19 cellular contexts compared by ENCODE assay signal in the genomic region with DNA sequence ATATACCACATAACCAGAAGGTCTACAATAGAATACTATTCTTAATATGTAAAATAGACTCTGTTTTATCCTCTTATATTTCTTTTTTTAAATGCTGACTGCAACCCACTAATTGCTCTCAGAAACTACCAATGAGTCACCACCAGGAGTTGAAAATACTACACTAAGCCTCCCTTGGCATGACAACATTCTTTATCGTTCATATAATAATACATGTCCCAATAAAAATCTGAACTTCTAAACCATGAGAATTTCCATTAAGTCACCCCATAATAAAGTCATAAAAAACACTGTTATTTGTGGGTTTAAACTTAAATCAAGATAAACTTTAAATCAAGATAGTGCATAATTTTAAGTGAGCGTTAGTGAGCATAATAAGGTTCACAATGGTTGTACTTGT. TPM values are rescaled to one million over a fixed set of nuclear protein-coding genes. Genes with fewer than 3 reads are reported as not detected.
DNase-seq lines count a peak whose midpoint lies in the region; ATAC-seq, FAIRE-seq and TF ChIP-seq lines count a peak whose summit lies in the region.
"Had no signal": no experiment of that assay in that cellular context is flagged by ENCODE, and none has a peak within 500 bp of the region (broad histone marks: within the 10 kb centered on the region; RNA-seq: fewer than 3 reads in every experiment).

No MANE protein-coding gene starts in this region.

- H4K20me1 ChIP-seq in IMR-90 (ENCODE audit: insufficient read depth, low read length) = no peaks in the 10 kb centered on the region

- H3K9me1 ChIP-seq in IMR-90 (ENCODE audit: insufficient read depth, low read length) = no peaks in the 10 kb centered on the region

- no peaks in the 10 kb centered on the region for H3K4me1 ChIP-seq in IMR-90 (ENCODE audit: control insufficient read depth, insufficient read depth, low read length)

- H3K27ac ChIP-seq in IMR-90 (ENCODE audit: insufficient read depth, low read length) = no peak overlapping the region
- H3K27ac ChIP-seq: C4-2B had no signal

- no peak for FAIRE-seq in frontal cortex (lab: Jason Lieb, UNC)
- FAIRE-seq: GM19239 had no signal

- H2BK5ac ChIP-seq in IMR-90 (ENCODE audit: low read depth, low read length, poor library complexity, severe bottlenecking) = no peak overlapping the region

- H3K9me3 ChIP-seq in IMR-90 (ENCODE audit: control insufficient read depth, insufficient read depth, low read length) = no peaks in the 10 kb centered on the region

- ATAC-seq in IMR-90 (ENCODE audit: low read depth) = no peak
- ATAC-seq in GM21825 (IDR thresholded peaks at IDR 0.05; ENCODE audit: unreplicated experiment) = no peak
- ATAC-seq in natural killer cell treated with Interleukin-12 subunit alpha and Interleukin-12 subunit beta and Interleukin-15 and Interleukin-18, amount 100 ng/mL, for 72 hours = no peak
- ATAC-seq in activated CD4-positive, CD25-positive, alpha-beta regulatory T cell treated with anti-CD3 and anti-CD28 coated beads, Interleukin-2, amount 50 U/mL, for 24 hours = no peak

- H3K4me2 ChIP-seq in IMR-90 (ENCODE audit: low read depth, low read length) = no peak overlapping the region

- no peak overlapping the region for H4K91ac ChIP-seq in IMR-90 (ENCODE audit: insufficient read depth, low read depth, low read length)

- no peak overlapping the region for H2AK9ac ChIP-seq in IMR-90 (replicated peaks; ENCODE audit: low read depth, low read length, poor library complexity)

- H4K8ac ChIP-seq in IMR-90 (ENCODE audit: low read depth in 2 of 2, low read length in 2 of 2) = no peak overlapping the region

- POLR2A ChIA-PET in IMR-90 (lab: Charles Lee; ENCODE audit: unreplicated experiment) = no interaction called here

- no peak overlapping the region for H3K4me3 ChIP-seq in IMR-90 (ENCODE audit: insufficient read depth, low read depth, low read length)

- no peak for TF ChIP-seq POLR2A in IMR-90 (IDR thresholded peaks at IDR 0.05; ENCODE audit: low read depth, low read length)

- CTCF ChIA-PET in IMR-90 (lab: Yijun Ruan, JAX) = no interaction called here

- H2BK20ac ChIP-seq in IMR-90 (ENCODE audit: low read depth, low read length) = no peak overlapping the region

- no peak overlapping the region for H3K18ac ChIP-seq in IMR-90 (ENCODE audit: low read depth, low read length)

- intact Hi-C loops in IMR-90 (cut with micrococcal nuclease) = no loop called here

- no peak overlapping the region for H3K23ac ChIP-seq in IMR-90 (ENCODE audit: low read depth, low read length)

- no peak overlapping the region for H2AK5ac ChIP-seq in IMR-90 (ENCODE audit: low read depth, low read length)

- DNase-seq in COLO829 (ENCODE audit: low spot score) (peak; percentile 18), IMR-90 (peak; percentile 52), dedifferentiated amniotic fluid mesenchymal stem cell (ENCODE audit: extremely low spot score) (peak; percentile 51), non-pigmented ciliary epithelial cell (ENCODE audit: low read depth) (peak; percentile 8), frontal cortex (ENCODE audit: low spot score in 2 of 2) (no peak)
- DNase-seq in natural killer cell treated with Interleukin-12 subunit alpha and Interleukin-12 subunit beta and Interleukin-15 and Interleukin-18, amount 100 ng/mL, for 72 hours (ENCODE audit: low spot score) = no peak
- DNase-seq: activated CD4-positive, CD25-positive, alpha-beta regulatory T cell treated with anti-CD3 and anti-CD28 coated beads, Interleukin-2, amount 50 U/mL, for 72 hours; activated T-cell treated with anti-CD3 and anti-CD28 coated beads for 4 hours; islet precursor cell; KBM-7; NCI-H1694 treated with DMSO at 0.1 percent for 48 hours; NCI-H510A; stimulated activated CD4-positive, alpha-beta T cell treated with anti-CD3 and anti-CD28 coated beads, Interleukin-2, amount 100 ng/mL, for 24 hours; T-helper 1 cell had no signal

- no peak for TF ChIP-seq RAD21 in IMR-90 (IDR thresholded peaks at IDR 0.05; ENCODE audit: low read length)

- H3K27ac Mint-ChIP-seq in natural killer cell treated with Interleukin-12 subunit alpha and Interleukin-12 subunit beta and Interleukin-15 and Interleukin-18, amount 100 ng/mL, for 72 hours = no peak overlapping the region
- H3K27ac Mint-ChIP-seq: progenitor cell of endocrine pancreas had no signal

- no CpG with 5 or more reads among the region's 2 CpGs for WGBS in IMR-90 (ENCODE audit: extremely low coverage in 2 of 2, insufficient read length in 1 of 2), 2 experiments

- no peak overlapping the region for H2BK120ac ChIP-seq in IMR-90 (ENCODE audit: low read depth, low read length)

- no peaks in the 10 kb centered on the region for H3K36me3 Mint-ChIP-seq in natural killer cell treated with Interleukin-12 subunit alpha and Interleukin-12 subunit beta and Interleukin-15 and Interleukin-18, amount 100 ng/mL, for 72 hours

- H3K27me3 Mint-ChIP-seq in natural killer cell treated with Interleukin-12 subunit alpha and Interleukin-12 subunit beta and Interleukin-15 and Interleukin-18, amount 100 ng/mL, for 72 hours = no peaks in the 10 kb centered on the region
- H3K27me3 Mint-ChIP-seq: progenitor cell of endocrine pancreas had no signal

- peaks cover 11 to 14% of the 10 kb centered on the region in 2 donors for H3K4me1 Mint-ChIP-seq in natural killer cell treated with Interleukin-12 subunit alpha and Interleukin-12 subunit beta and Interleukin-15 and Interleukin-18, amount 100 ng/mL, for 72 hours (ENCODE audit: low read depth in 2 of 2)

- H3K56ac ChIP-seq in IMR-90 (ENCODE audit: extremely low read depth, insufficient read depth, low read length) = no peak overlapping the region

- peaks cover 13 to 14% of the 10 kb centered on the region in 2 experiments for H3K79me1 ChIP-seq in IMR-90 (ENCODE audit: low read depth in 1 of 2, low read length in 2 of 2)

- H3K4me3 Mint-ChIP-seq in natural killer cell treated with Interleukin-12 subunit alpha and Interleukin-12 subunit beta and Interleukin-15 and Interleukin-18, amount 100 ng/mL, for 72 hours = no peak overlapping the region

- TF ChIP-seq CTCF in IMR-90 (conservative IDR thresholded peaks at IDR 0.05; ENCODE audit: low read depth, low read length) = no peak

- no peak overlapping the region for H2AFZ ChIP-seq in IMR-90 (replicated peaks; ENCODE audit: low read length, poor library complexity)

- dilution Hi-C loops in IMR-90 (cut with HindIII; ENCODE audit: low sequenced_read_pairs, unreplicated experiment) = no loop called here

- H3K9ac ChIP-seq in IMR-90 (ENCODE audit: low read depth, low read length) = no peak overlapping the region

- in situ Hi-C loops in IMR-90 (cut with MboI; ENCODE audit: low sequenced_read_pairs) = no loop called here

- no peak overlapping the region for H3K4ac ChIP-seq in IMR-90 (ENCODE audit: low read depth, low read length)

- 0 out of 2 replicates have a peak, but pooled peaks cover 1% of the 10 kb centered on the region for H3K36me3 ChIP-seq in IMR-90 (ENCODE audit: control insufficient read depth, insufficient read depth, low read length)

- no peak overlapping the region for H2BK15ac ChIP-seq in IMR-90 (ENCODE audit: low read depth, low read length)

- no peak overlapping the region for H4K5ac ChIP-seq in IMR-90 (ENCODE audit: low read depth, low read length)

- no peak overlapping the region for H3K14ac ChIP-seq in IMR-90 (replicated peaks; ENCODE audit: low read depth, low read length)

- H3K27me3 ChIP-seq in IMR-90 (ENCODE audit: control insufficient read depth, insufficient read depth, low read length) = no peaks in the 10 kb centered on the region

- no TSS peak for BruUV-seq in IMR-90 (replicated peaks; lab: Mats Ljungman, UMichigan)

- H3K9me3 Mint-ChIP-seq in natural killer cell treated with Interleukin-12 subunit alpha and Interleukin-12 subunit beta and Interleukin-15 and Interleukin-18, amount 100 ng/mL, for 72 hours = no peaks in the 10 kb centered on the region

TF ChIP-seq in IMR-90, 13 proteins besides CTCF, POLR2A, EP300 and RAD21:
- TF ChIP-seq FOS (IDR thresholded peaks at IDR 0.05; ENCODE audit: low read depth, low read length) (0 out of 2 replicates have a peak, but pooled peaks have one; percentile 19), MXI1 (IDR thresholded peaks at IDR 0.05; ENCODE audit: borderline replicate concordance, low read depth, low read length) (no peak), MAFK (IDR thresholded peaks at IDR 0.05; ENCODE audit: low read depth, low read length) (no peak)
- TF ChIP-seq, protein P1, sequence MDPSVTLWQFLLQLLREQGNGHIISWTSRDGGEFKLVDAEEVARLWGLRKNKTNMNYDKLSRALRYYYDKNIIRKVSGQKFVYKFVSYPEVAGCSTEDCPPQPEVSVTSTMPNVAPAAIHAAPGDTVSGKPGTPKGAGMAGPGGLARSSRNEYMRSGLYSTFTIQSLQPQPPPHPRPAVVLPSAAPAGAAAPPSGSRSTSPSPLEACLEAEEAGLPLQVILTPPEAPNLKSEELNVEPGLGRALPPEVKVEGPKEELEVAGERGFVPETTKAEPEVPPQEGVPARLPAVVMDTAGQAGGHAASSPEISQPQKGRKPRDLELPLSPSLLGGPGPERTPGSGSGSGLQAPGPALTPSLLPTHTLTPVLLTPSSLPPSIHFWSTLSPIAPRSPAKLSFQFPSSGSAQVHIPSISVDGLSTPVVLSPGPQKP (IDR thresholded peaks at IDR 0.05; ENCODE audit: borderline replicate concordance, low read depth, low read length) = no peak

RNA-seq across cellular contexts. Expression of a gene that starts 4.2 kb away (rescaled TPM):
- total RNA-seq in IMR-90 (2012; rRNA removed) = 10.8 and 13.9 TPM in 2 replicates
- 3.7 and 5.4 TPM in 2 replicates for polyA plus RNA-seq in IMR-90 (2012; rRNA removed)
- polyA plus RNA-seq in IMR-90 (2012; cell fraction: cytosol; rRNA removed) = 1.7 and 1.9 TPM in 2 replicates
- 2.5 and 9.8 TPM in 2 replicates for polyA plus RNA-seq in IMR-90 (2012; cell fraction: nucleus; rRNA removed; ENCODE audit: low replicate concordance)
- total RNA-seq in natural killer cell treated with Interleukin-12 subunit alpha and Interleukin-12 subunit beta and Interleukin-15 and Interleukin-18, amount 100 ng/mL, for 72 hours = 10 to 100 TPM; 14.1 to 16.8 TPM
- 48.5 TPM for total RNA-seq in frontal cortex

Comparison
In these comparisons a context has a peak if more than half of its experiments do, and no peak if none do; other contexts are left out.
1. DNase-seq: peak in COLO829 (single experiment), IMR-90 (single experiment), dedifferentiated amniotic fluid mesenchymal stem cell (single experiment) and non-pigmented ciliary epithelial cell (single experiment); none in natural killer cell treated with Interleukin-12 subunit alpha and Interleukin-12 subunit beta and Interleukin-15 and Interleukin-18, amount 100 ng/mL, for 72 hours (single experiment) and frontal cortex (0 of 2).